ENCODE assay signal across 13 cellular contexts in the genomic region with DNA sequence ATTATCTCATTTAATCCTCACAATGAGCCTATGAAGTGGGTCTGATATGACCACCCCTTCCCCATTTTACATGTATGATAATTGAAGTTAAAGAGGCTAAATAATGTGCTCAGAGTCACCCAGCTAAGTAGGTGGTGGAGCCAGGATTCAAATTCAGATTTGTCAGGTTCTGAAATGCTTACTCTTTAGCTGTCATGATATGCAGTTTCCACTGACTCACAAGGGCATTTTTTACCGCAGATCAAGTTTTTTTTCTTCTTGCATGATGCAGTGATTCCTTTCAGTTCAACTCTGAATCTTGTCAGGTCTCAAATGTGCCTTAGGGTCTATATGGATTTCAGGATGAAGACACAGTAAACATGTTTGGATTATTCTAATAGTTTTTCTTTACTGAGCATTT. TPM values are rescaled to one million over a fixed set of nuclear protein-coding genes. Genes with fewer than 3 reads are reported as not detected.
DNase-seq lines count a peak whose midpoint lies in the region; ATAC-seq and TF ChIP-seq lines count a peak whose summit lies in the region.
"Had no signal": no experiment of that assay in that cellular context is flagged by ENCODE, and none has a peak within 500 bp of the region (broad histone marks: within the 10 kb centered on the region; RNA-seq: fewer than 3 reads in every experiment).

No MANE protein-coding gene starts in this region.

- H3K9me3 ChIP-seq in SK-N-SH (no peaks in the 10 kb centered on the region), fibroblast of lung (ENCODE audit: control insufficient read depth, insufficient read depth, low read depth, low read length) (no peaks in the 10 kb centered on the region)

- no peak for TF ChIP-seq EP300 in SK-N-SH (IDR thresholded peaks at IDR 0.05; ENCODE audit: borderline replicate concordance in 1 of 2, low read depth in 1 of 2, low read length in 1 of 2)

- H3K79me2 ChIP-seq in SK-N-SH (ENCODE audit: insufficient read depth) (no peaks in the 10 kb centered on the region), fibroblast of lung (ENCODE audit: control insufficient read depth, insufficient read depth, low read length) (no peaks in the 10 kb centered on the region)

- H4K20me1 ChIP-seq in SK-N-SH (ENCODE audit: insufficient read depth), result no peaks in the 10 kb centered on the region
- no peaks in the 10 kb centered on the region for H4K20me1 ChIP-seq in fibroblast of lung (ENCODE audit: control insufficient read depth, extremely low read depth, insufficient read depth, low read length)

- DNase-seq in AG08395 (ENCODE audit: low spot score), result peak; percentile 22
- peak; percentile 30 for DNase-seq in AG20443 (ENCODE audit: low spot score)
- no peak for DNase-seq in SK-N-SH
- DNase-seq in fibroblast of lung (ENCODE audit: low read depth in 2 of 2), result peak; percentile 39 to 79
- DNase-seq in effector CD8-positive, alpha-beta T cell (lab: John Stamatoyannopoulos, UW), result no peak
- DNase-seq: activated naive CD4-positive, alpha-beta T cell treated with Interleukin-2 at 50 U/mL for 16 hours; CD4-positive, CD25-positive, alpha-beta regulatory T cell; DMS79; NCI-H2029 treated with DMSO at 0.1 percent for 48 hours; NCI-H526 had no signal

- CTCF ChIA-PET in SK-N-SH (lab: Yijun Ruan, JAX), result interaction anchor here (0.8 to 1.4 kb wide), 2 partner anchors 17 to 28 kb away, joined by 3 read pairs; no protein-coding TSS in a partner anchor

- H3K4me3 ChIP-seq in SK-N-SH (ENCODE audit: low read depth in 2 of 2, low read length in 1 of 2), result no peak overlapping the region
- no peak overlapping the region for H3K4me3 ChIP-seq in fibroblast of lung (replicated peaks in 1 of 4; ENCODE audit: control extremely low read depth in 1 of 4, insufficient read depth in 1 of 4, low read depth in 3 of 4, low read length in 4 of 4)
- H3K4me3 ChIP-seq: PC-9 had no signal

- peaks cover 0 to 5% of the 10 kb centered on the region in 2 experiments; a peak in 1 of 4 replicates for H3K4me1 ChIP-seq in SK-N-SH (ENCODE audit: control insufficient read depth in 1 of 2, insufficient read depth in 2 of 2, low read depth in 1 of 2, low read length in 1 of 2)
- no peaks in the 10 kb centered on the region for H3K4me1 ChIP-seq in fibroblast of lung (ENCODE audit: control insufficient read depth, extremely low read depth, insufficient read depth, low read length)

- no peak overlapping the region for H3K9ac ChIP-seq in SK-N-SH
- no peak overlapping the region for H3K9ac ChIP-seq in fibroblast of lung (ENCODE audit: insufficient read depth, low read length)

- no peaks in the 10 kb centered on the region for H3K9me2 ChIP-seq in SK-N-SH

- no peak for TF ChIP-seq CTCF in SK-N-SH (IDR thresholded peaks at IDR 0.05)
- TF ChIP-seq CTCF in fibroblast of lung (conservative IDR thresholded peaks at IDR 0.05 in 1 of 2, IDR thresholded peaks at IDR 0.05 in 1 of 2; ENCODE audit: low read depth in 1 of 2, low read length in 2 of 2), result no peak

- H2AFZ ChIP-seq in SK-N-SH (ENCODE audit: low read depth) (no peak overlapping the region), fibroblast of lung (ENCODE audit: low read length) (no peak overlapping the region)
- H2AFZ ChIP-seq: PC-9 had no signal

- POLR2A ChIA-PET in SK-N-SH (lab: Yijun Ruan, JAX), result no interaction called here

- H3F3A ChIP-seq in SK-N-SH (replicated peaks; ENCODE audit: insufficient read depth), result no peaks in the 10 kb centered on the region

- H3K4me2 ChIP-seq in SK-N-SH, result no peak overlapping the region
- H3K4me2 ChIP-seq in fibroblast of lung (ENCODE audit: extremely low read depth, insufficient read depth, low read length), result no peak overlapping the region
- H3K4me2 ChIP-seq: PC-9 had no signal

- H3K36me3 ChIP-seq in SK-N-SH (replicated peaks in 1 of 2; ENCODE audit: control insufficient read depth in 1 of 2, insufficient read depth in 2 of 2, low read length in 1 of 2) (no peaks in the 10 kb centered on the region), fibroblast of lung (ENCODE audit: control insufficient read depth, insufficient read depth, low read length) (no peaks in the 10 kb centered on the region)

- H3K27ac ChIP-seq in SK-N-SH (ENCODE audit: low read depth in 2 of 2, low read length in 1 of 2), result no peak overlapping the region
- no peak overlapping the region for H3K27ac ChIP-seq in fibroblast of lung (ENCODE audit: insufficient read depth, low read length)
- H3K27ac ChIP-seq: PC-9 had no signal

- ATAC-seq in GM19455 (IDR thresholded peaks at IDR 0.05; ENCODE audit: unreplicated experiment) (no peak), HG03095 (IDR thresholded peaks at IDR 0.05; ENCODE audit: unreplicated experiment) (no peak)

- WGBS in SK-N-SH (ENCODE audit: low lambda C conversion rate), result 13% methylated on average over 1 of the region's 1 CpG

- H3K27me3 ChIP-seq in SK-N-SH (ENCODE audit: insufficient read depth), result no peaks in the 10 kb centered on the region
- no peaks in the 10 kb centered on the region for H3K27me3 ChIP-seq in fibroblast of lung (ENCODE audit: control insufficient read depth, insufficient read depth, low read length)

- no peak for TF ChIP-seq RAD21 in SK-N-SH (IDR thresholded peaks at IDR 0.05; ENCODE audit: low read length)

TF ChIP-seq in SK-N-SH, 30 proteins besides CTCF, POLR2A, EP300 and RAD21:
- no peak for TF ChIP-seq NRF1 (IDR thresholded peaks at IDR 0.05; ENCODE audit: low read depth, low read length)
- 0 out of 2 replicates have a peak, but pooled peaks have one; percentile 14 for TF ChIP-seq JUND (IDR thresholded peaks at IDR 0.05)
- TF ChIP-seq, protein P1, sequence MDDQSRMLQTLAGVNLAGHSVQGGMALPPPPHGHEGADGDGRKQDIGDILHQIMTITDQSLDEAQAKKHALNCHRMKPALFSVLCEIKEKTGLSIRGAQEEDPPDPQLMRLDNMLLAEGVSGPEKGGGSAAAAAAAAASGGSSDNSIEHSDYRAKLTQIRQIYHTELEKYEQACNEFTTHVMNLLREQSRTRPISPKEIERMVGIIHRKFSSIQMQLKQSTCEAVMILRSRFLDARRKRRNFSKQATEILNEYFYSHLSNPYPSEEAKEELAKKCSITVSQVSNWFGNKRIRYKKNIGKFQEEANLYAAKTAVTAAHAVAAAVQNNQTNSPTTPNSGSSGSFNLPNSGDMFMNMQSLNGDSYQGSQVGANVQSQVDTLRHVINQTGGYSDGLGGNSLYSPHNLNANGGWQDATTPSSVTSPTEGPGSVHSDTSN (IDR thresholded peaks at IDR 0.05), result peak; percentile 12; the same call in 1 of the 2 replicates

RNA-seq across cellular contexts. Expression of gene TRIM44, which starts 12.6 kb away (rescaled TPM):
- 34.1 and 45.8 TPM in 2 replicates for polyA plus RNA-seq in SK-N-SH (2012; rRNA removed)
- 36.7 and 41.3 TPM in 2 replicates for polyA plus RNA-seq in SK-N-SH (2012; cell fraction: cytosol; rRNA removed)
- polyA plus RNA-seq in SK-N-SH (2012; cell fraction: nucleus; rRNA removed), result 47.3 and 58.5 TPM in 2 replicates
- total RNA-seq in fibroblast of lung, result 10.4 and 13.1 TPM in 2 replicates
- 65.7 and 78.3 TPM in 2 replicates for polyA plus RNA-seq in fibroblast of lung
- 41.7 and 48.9 TPM in 2 replicates for polyA plus RNA-seq in fibroblast of lung (2012)
- polyA minus RNA-seq in fibroblast of lung (ENCODE audit: low replicate concordance), result 77.7 and 89.7 TPM in 2 replicates

RNA-seq across cellular contexts. Expression of gene FJX1, which starts 31.7 kb away (rescaled TPM):
- 29.8 and 34.5 TPM in 2 replicates for polyA plus RNA-seq in SK-N-SH (2012; rRNA removed)
- polyA plus RNA-seq in SK-N-SH (2012; cell fraction: cytosol; rRNA removed), result 20.3 and 27.2 TPM in 2 replicates
- 47.0 and 55.9 TPM in 2 replicates for polyA plus RNA-seq in SK-N-SH (2012; cell fraction: nucleus; rRNA removed)
- total RNA-seq in fibroblast of lung, result 8.7 and 10.4 TPM in 2 replicates
- 4.2 and 7.1 TPM in 2 replicates for polyA plus RNA-seq in fibroblast of lung
- 16.1 and 24.1 TPM in 2 replicates for polyA plus RNA-seq in fibroblast of lung (2012)
- polyA minus RNA-seq in fibroblast of lung (ENCODE audit: low replicate concordance), result 4.9 and 12.0 TPM in 2 replicates
- total RNA-seq: CD4-positive, CD25-positive, alpha-beta regulatory T cell had no signal
- polyA plus RNA-seq: CD4-positive, CD25-positive, alpha-beta regulatory T cell had no signal

Comparison
In these comparisons a context has a peak if more than half of its experiments do, and no peak if none do; other contexts are left out.
1. DNase-seq: peak in AG08395 (single experiment), AG20443 (single experiment) and fibroblast of lung (2 of 2); none in SK-N-SH (single experiment) and effector CD8-positive, alpha-beta T cell (single experiment).